ENCODE assay signal across 13 cellular contexts in the genomic region with DNA sequence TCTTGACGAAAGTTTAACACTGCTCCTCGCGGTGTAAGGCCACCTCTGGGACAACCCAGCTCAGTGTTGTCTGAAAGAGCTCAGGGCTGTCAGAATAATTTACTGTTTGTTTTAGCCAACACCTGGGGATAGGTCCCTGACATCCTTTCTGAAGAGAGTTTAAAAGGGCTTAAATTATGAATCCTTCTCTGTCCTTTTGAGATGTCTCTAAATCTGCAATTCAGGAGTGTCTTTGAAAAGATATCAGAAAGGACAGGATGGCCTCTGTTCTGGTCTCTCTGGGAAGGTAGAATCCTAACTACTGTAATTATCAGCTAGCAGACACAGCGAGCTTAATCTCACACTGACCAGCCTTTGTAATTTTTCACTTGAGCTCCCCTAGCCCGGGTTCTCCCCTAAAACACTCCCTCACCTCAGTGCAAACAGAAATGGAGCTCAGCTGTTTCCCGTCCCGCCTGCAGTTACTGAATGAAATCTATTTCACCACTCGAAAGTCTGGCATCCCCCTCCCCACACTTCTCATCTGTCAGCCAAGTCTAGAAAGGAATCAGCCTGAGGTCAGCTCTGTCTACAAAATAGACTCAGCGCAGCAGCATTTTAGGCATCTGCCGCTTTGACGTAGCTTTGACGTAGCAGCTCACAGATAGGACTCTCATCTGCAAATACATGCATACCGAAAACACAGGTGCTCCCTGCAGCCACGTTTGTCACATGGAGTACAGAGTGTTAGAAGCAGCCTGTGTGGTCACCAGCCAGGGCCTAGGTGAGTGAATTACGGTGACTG. TPM values are rescaled to one million over a fixed set of nuclear protein-coding genes. Genes with fewer than 3 reads are reported as not detected.
DNase-seq lines count a peak whose midpoint lies in the region; ATAC-seq and TF ChIP-seq lines count a peak whose summit lies in the region.
"Had no signal": no experiment of that assay in that cellular context is flagged by ENCODE, and none has a peak within 500 bp of the region (broad histone marks: within the 10 kb centered on the region; RNA-seq: fewer than 3 reads in every experiment).

No MANE protein-coding gene starts in this region.

- H3K4me3 ChIP-seq in Panc1 (ENCODE audit: low read depth in 2 of 2, low read length in 2 of 2), result no peak overlapping the region
- H3K4me3 ChIP-seq in iPS-18a (ENCODE audit: low read length), result no peak overlapping the region
- H3K4me3 ChIP-seq in gastrocnemius medialis, result no peak overlapping the region

- H3K4me1 ChIP-seq in Panc1 (ENCODE audit: control insufficient read depth, insufficient read depth, low read length) (peaks cover 47% of the 10 kb centered on the region), iPS-18a (ENCODE audit: control insufficient read depth, low read depth, low read length) (peaks cover 36% of the 10 kb centered on the region), gastrocnemius medialis (peaks cover 27 to 51% of the 10 kb centered on the region in 2 donors)

- peak overlapping the region; percentile 23 for H3K27ac Mint-ChIP-seq in activated naive CD8-positive, alpha-beta T cell treated with anti-CD3 and anti-CD28 coated beads, Interleukin-2, amount 10 ng/mL, durations not matched to agents 7 days and 5 days
- H3K27ac Mint-ChIP-seq in activated naive CD8-positive, alpha-beta T cell treated with anti-CD3 and anti-CD28 coated beads for 36 hours, result no peak overlapping the region

- TF ChIP-seq CTCF in Panc1 (IDR thresholded peaks at IDR 0.05), result no peak
- TF ChIP-seq CTCF in gastrocnemius medialis (IDR thresholded peaks at IDR 0.05 in 4 of 5, conservative IDR thresholded peaks at IDR 0.05 in 1 of 5), result no peak

- intact Hi-C loops in Panc1 (cut with micrococcal nuclease; ENCODE audit: unreplicated experiment), result no loop called here
- intact Hi-C loops in gastrocnemius medialis (cut with DNase I; ENCODE audit: low total_unique reads), result loop anchor here (10.0 kb wide), 1 partner anchor 76 kb away; no protein-coding TSS in a partner anchor

- ATAC-seq in activated naive CD8-positive, alpha-beta T cell treated with anti-CD3 and anti-CD28 coated beads, Interleukin-2, amount 10 ng/mL, durations not matched to agents 7 days and 5 days (ENCODE audit: low read depth), result no peak
- ATAC-seq in Panc1, result no peak
- ATAC-seq in gastrocnemius medialis, result no peak
- no peak for ATAC-seq in GM18502 (IDR thresholded peaks at IDR 0.05; ENCODE audit: poor library complexity, unreplicated experiment)

- no peaks in the 10 kb centered on the region for H3K27me3 ChIP-seq in Panc1 (ENCODE audit: control insufficient read depth, insufficient read depth, low read length)
- no peaks in the 10 kb centered on the region for H3K27me3 ChIP-seq in iPS-18a (ENCODE audit: control insufficient read depth, insufficient read depth, low read length)
- no peaks in the 10 kb centered on the region for H3K27me3 ChIP-seq in gastrocnemius medialis

- H3K27me3 Mint-ChIP-seq in activated naive CD8-positive, alpha-beta T cell treated with anti-CD3 and anti-CD28 coated beads, Interleukin-2, amount 10 ng/mL, durations not matched to agents 7 days and 5 days, result no peaks in the 10 kb centered on the region
- no peaks in the 10 kb centered on the region for H3K27me3 Mint-ChIP-seq in activated naive CD8-positive, alpha-beta T cell treated with anti-CD3 and anti-CD28 coated beads for 36 hours

- peaks cover 54% of the 10 kb centered on the region for H3K4me1 Mint-ChIP-seq in activated naive CD8-positive, alpha-beta T cell treated with anti-CD3 and anti-CD28 coated beads, Interleukin-2, amount 10 ng/mL, durations not matched to agents 7 days and 5 days
- H3K4me1 Mint-ChIP-seq in activated naive CD8-positive, alpha-beta T cell treated with anti-CD3 and anti-CD28 coated beads for 36 hours, result peaks cover 50% of the 10 kb centered on the region

- CTCF ChIA-PET in Panc1 (lab: Charles Lee), result no interaction called here

- no peak for DNase-seq in activated naive CD8-positive, alpha-beta T cell treated with anti-CD3 and anti-CD28 coated beads, Interleukin-2, amount 10 ng/mL, durations not matched to agents 7 days and 5 days
- no peak for DNase-seq in activated naive CD8-positive, alpha-beta T cell treated with anti-CD3 and anti-CD28 coated beads for 36 hours
- DNase-seq in Panc1 (ENCODE audit: low read depth, low spot score) (no peak), gastrocnemius medialis (no peak), kidney tubule cell (ENCODE audit: low spot score) (no peak), mesenteric fat pad (ENCODE audit: low spot score) (no peak)
- DNase-seq: activated CD4-positive, alpha-beta T cell treated with anti-CD3 and anti-CD28 coated beads for 4 hours; activated effector memory CD4-positive, alpha-beta T cell treated with Interleukin-2 at 50 U/mL for 16 hours; DMS53; mammary epithelial cell; stimulated activated CD4-positive, alpha-beta T cell treated with anti-CD3 and anti-CD28 coated beads, Interleukin-1b, Interleukin-23, amount 100 ng/mL, for 48 hours had no signal

- peak overlapping the region; percentile 4 for H3K9ac ChIP-seq in iPS-18a (ENCODE audit: low read length)

- no peak overlapping the region for H3K4me3 Mint-ChIP-seq in activated naive CD8-positive, alpha-beta T cell treated with anti-CD3 and anti-CD28 coated beads, Interleukin-2, amount 10 ng/mL, durations not matched to agents 7 days and 5 days
- H3K4me3 Mint-ChIP-seq in activated naive CD8-positive, alpha-beta T cell treated with anti-CD3 and anti-CD28 coated beads for 36 hours, result no peak overlapping the region

- peaks cover 2% of the 10 kb centered on the region for H3K36me3 Mint-ChIP-seq in activated naive CD8-positive, alpha-beta T cell treated with anti-CD3 and anti-CD28 coated beads, Interleukin-2, amount 10 ng/mL, durations not matched to agents 7 days and 5 days
- peaks cover 15% of the 10 kb centered on the region for H3K36me3 Mint-ChIP-seq in activated naive CD8-positive, alpha-beta T cell treated with anti-CD3 and anti-CD28 coated beads for 36 hours

- in situ Hi-C loops in Panc1 (cut with HindIII; ENCODE audit: low pct_unique_long_range_greater_than_20kb, low sequenced_read_pairs), result no loop called here
- in situ Hi-C loops in gastrocnemius medialis (cut with MboI; ENCODE audit: low sequenced_read_pairs in 4 of 4), result no loop called here

- H3K9me3 Mint-ChIP-seq in activated naive CD8-positive, alpha-beta T cell treated with anti-CD3 and anti-CD28 coated beads, Interleukin-2, amount 10 ng/mL, durations not matched to agents 7 days and 5 days, result no peaks in the 10 kb centered on the region
- peaks cover 2% of the 10 kb centered on the region for H3K9me3 Mint-ChIP-seq in activated naive CD8-positive, alpha-beta T cell treated with anti-CD3 and anti-CD28 coated beads for 36 hours

- H3K9me3 ChIP-seq in Panc1 (ENCODE audit: control insufficient read depth, insufficient read depth, low read depth, low read length) (no peaks in the 10 kb centered on the region), iPS-18a (ENCODE audit: control insufficient read depth, low read depth, low read length) (no peaks in the 10 kb centered on the region), gastrocnemius medialis (no peaks in the 10 kb centered on the region)

- POLR2A ChIA-PET in activated naive CD8-positive, alpha-beta T cell treated with anti-CD3 and anti-CD28 coated beads, Interleukin-2, amount 10 ng/mL, durations not matched to agents 7 days and 5 days (lab: Charles Lee), result interaction anchor here (1.2 to 1.3 kb wide), 2 partner anchors 31 to 156 kb away, joined by 4 read pairs; a partner anchor contains a TSS
- POLR2A ChIA-PET in Panc1 (lab: Charles Lee), result interaction anchor here (0.6 kb wide), 1 partner anchor 13 kb away, joined by 3 read pairs; no protein-coding TSS in a partner anchor

- TF ChIP-seq POLR2A in gastrocnemius medialis (IDR thresholded peaks at IDR 0.05), result no peak

- no peaks in the 10 kb centered on the region; the same call in none of the 2 replicates for H3K36me3 ChIP-seq in Panc1 (ENCODE audit: control insufficient read depth, insufficient read depth, low read length)
- H3K36me3 ChIP-seq in iPS-18a (ENCODE audit: control insufficient read depth, low read depth, low read length), result no peaks in the 10 kb centered on the region
- H3K36me3 ChIP-seq in gastrocnemius medialis, result no peaks in the 10 kb centered on the region

- BruUV-seq in Panc1 (replicated peaks; lab: Mats Ljungman, UMichigan), result no TSS peak

- peak overlapping the region; percentile 68 for H3K27ac ChIP-seq in Panc1 (ENCODE audit: low read length)
- no peak overlapping the region for H3K27ac ChIP-seq in iPS-18a (ENCODE audit: low read length)
- peak overlapping the region; percentile 90 to 94 (median 92) for H3K27ac ChIP-seq in gastrocnemius medialis

RNA-seq across cellular contexts. Expression of a gene that starts 4.8 kb away (rescaled TPM):
- total RNA-seq in activated naive CD8-positive, alpha-beta T cell treated with anti-CD3 and anti-CD28 coated beads, Interleukin-2, amount 10 ng/mL, durations not matched to agents 7 days and 5 days, result 10 to 100 TPM; 16.3 to 18.2 TPM
- total RNA-seq in activated naive CD8-positive, alpha-beta T cell treated with anti-CD3 and anti-CD28 coated beads for 36 hours, result 10 to 100 TPM; 12.4 to 14.3 TPM
- total RNA-seq in Panc1 (2021; ENCODE audit: unreplicated experiment) (21.3 TPM), gastrocnemius medialis (10 to 100 TPM in 3 of 4 donors, 1 to 10 TPM in 1; 7.8 to 16.6 (median 11.0) TPM), mesenteric fat pad (20.3 TPM)
- 40.1 TPM for polyA plus RNA-seq in Panc1 (2012; ENCODE audit: insufficient read length)

RNA-seq across cellular contexts. Expression of a gene that starts 31.9 kb away (rescaled TPM):
- total RNA-seq in activated naive CD8-positive, alpha-beta T cell treated with anti-CD3 and anti-CD28 coated beads, Interleukin-2, amount 10 ng/mL, durations not matched to agents 7 days and 5 days, result 10 to 100 TPM; 93.9 to 94.2 TPM
- 10 to 100 TPM; 52.1 to 52.5 TPM for total RNA-seq in activated naive CD8-positive, alpha-beta T cell treated with anti-CD3 and anti-CD28 coated beads for 36 hours
- total RNA-seq in Panc1 (2021; ENCODE audit: unreplicated experiment) (92.7 TPM), gastrocnemius medialis (100 to 1,000 TPM in 1 of 4 donors, 10 to 100 TPM in 3; 67.5 to 106 (median 74.7) TPM), mesenteric fat pad (79.5 TPM)
- 73.6 TPM for polyA plus RNA-seq in Panc1 (2012; ENCODE audit: insufficient read length)
